ENCODE assay signal across 11 cellular contexts in the genomic region with DNA sequence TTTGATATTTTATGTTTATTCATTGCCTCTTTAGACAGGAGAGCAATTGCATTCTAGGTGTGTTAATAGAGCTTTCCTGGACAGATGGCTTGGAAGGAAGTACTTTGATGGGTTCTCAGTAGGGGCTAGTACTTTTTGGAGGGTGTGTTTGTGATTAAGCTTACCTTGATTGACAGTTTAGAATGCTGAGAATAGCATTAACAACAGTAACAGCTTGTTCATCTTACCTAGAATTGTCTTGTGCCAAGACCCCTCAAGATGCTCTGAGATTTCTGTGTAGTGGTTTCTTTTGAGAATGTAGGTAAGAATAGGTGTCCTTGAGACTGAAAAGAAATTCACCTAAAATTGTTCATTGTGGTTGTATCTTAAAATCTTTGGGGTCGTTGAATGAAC. TPM values are rescaled to one million over a fixed set of nuclear protein-coding genes. Genes with fewer than 3 reads are reported as not detected.
DNase-seq lines count a peak whose midpoint lies in the region; ATAC-seq, FAIRE-seq and TF ChIP-seq lines count a peak whose summit lies in the region.
"Had no signal": no experiment of that assay in that cellular context is flagged by ENCODE, and none has a peak within 500 bp of the region (broad histone marks: within the 10 kb centered on the region; RNA-seq: fewer than 3 reads in every experiment).

No MANE protein-coding gene starts in this region.

- peak overlapping the region; percentile 19 for H3K4me3 ChIP-seq in GM12878

- POLR2A ChIA-PET in GM12878 (lab: Charles Lee): interaction anchor here (0.6 to 2.4 kb wide), 14 partner anchors 9 to 276 kb away, joined by 3 to 14 read pairs (median 4); no protein-coding TSS in a partner anchor

- no peaks in the 10 kb centered on the region for H3K9me3 ChIP-seq in GM12878 (replicated peaks; ENCODE audit: control insufficient read depth, insufficient read depth, low read length)

- no peak overlapping the region for H3K9ac ChIP-seq in GM12878 (ENCODE audit: control insufficient read depth, insufficient read depth, low read length)

- TF ChIP-seq EP300 in GM12878 (IDR thresholded peaks at IDR 0.05; ENCODE audit: borderline replicate concordance in 1 of 2, control insufficient read depth in 1 of 2, low read depth in 2 of 2, low read length in 2 of 2): no peak

- H3K4me3 Mint-ChIP-seq in nephron progenitor cell: peak overlapping the region; percentile 34
- H3K4me3 Mint-ChIP-seq: nephron had no signal

- CTCF ChIA-PET in GM12878 (lab: Yijun Ruan, JAX): interaction anchor here (0.7 to 3.1 kb wide), 24 partner anchors 8 to 318 kb away, joined by 3 to 20 read pairs (median 6); no protein-coding TSS in a partner anchor

- no peak for TF ChIP-seq POLR2A in GM12878 (IDR thresholded peaks at IDR 0.05; ENCODE audit: low read depth, low read length)

- H3K4me1 Mint-ChIP-seq in nephron progenitor cell: peaks cover 81% of the 10 kb centered on the region

- H3K27ac ChIP-seq in GM12878 (ENCODE audit: control insufficient read depth, insufficient read depth): no peak overlapping the region; the same call in 1 of the 2 replicates

- BruUV-seq in GM12878 (replicated peaks; lab: Mats Ljungman, UMichigan): no TSS peak

- peaks cover 8% of the 10 kb centered on the region for H3K36me3 Mint-ChIP-seq in nephron progenitor cell (ENCODE audit: low read depth)

- DNase-seq in DMS 273 (lab: John Stamatoyannopoulos, UW; ENCODE audit: unreplicated experiment) (peak; percentile 43), NCI-H524 (lab: John Stamatoyannopoulos, UW) (peak; percentile 62 to 90), GM12878 (ENCODE audit: low read depth, low spot score) (no peak), nephron progenitor cell (no peak), nucleus accumbens (lab: John Stamatoyannopoulos, UW) (no peak)
- no peak for DNase-seq in stimulated activated CD4-positive, alpha-beta T cell treated with anti-CD3 and anti-CD28 coated beads, Interleukin-15, amount 100 ng/mL, for 24 hours
- DNase-seq: NCI-H1092 treated with DMSO at 0.1 percent for 48 hours had no signal

- ATAC-seq in GM12878 (peak; percentile 29), GM18870 (IDR thresholded peaks at IDR 0.05; ENCODE audit: unreplicated experiment) (no peak), GM21529 (IDR thresholded peaks at IDR 0.05; ENCODE audit: unreplicated experiment) (no peak)
- ATAC-seq: Right ventricle myocardium inferior had no signal

- H3K36me3 ChIP-seq in GM12878 (ENCODE audit: control insufficient read depth in 2 of 2, insufficient read depth in 2 of 2, low read length in 1 of 2): no peaks in the 10 kb centered on the region

- H3K4me2 ChIP-seq in GM12878 (ENCODE audit: control insufficient read depth, insufficient read depth): peak overlapping the region; percentile 65

- H3K27me3 Mint-ChIP-seq in nephron progenitor cell (ENCODE audit: low read depth, poor library complexity): no peaks in the 10 kb centered on the region

- WGBS in GM12878 (ENCODE audit: insufficient coverage, insufficient replicate concordance, low lambda C conversion rate, missing lambda C conversion rate): 37% methylated on average over 1 of the region's 1 CpG

- RAD21 ChIA-PET in GM12878 (lab: Charles Lee; ENCODE audit: unreplicated experiment): interaction anchor here (0.7 to 5.3 kb wide), 34 partner anchors 7 to 100 kb away, joined by 3 to 28 read pairs (median 7); partner anchors contain the start of gene FBXL22

- H3K9me3 Mint-ChIP-seq in nephron progenitor cell: no peaks in the 10 kb centered on the region
- H3K9me3 Mint-ChIP-seq: nephron had no signal

- no peaks in the 10 kb centered on the region for H3K27me3 ChIP-seq in GM12878 (replicated peaks in 1 of 2; ENCODE audit: control insufficient read depth in 2 of 2, insufficient read depth in 2 of 2, low read length in 1 of 2)

- TF ChIP-seq CTCF in GM12878 (IDR thresholded peaks at IDR 0.05 in 2 of 3, conservative IDR thresholded peaks at IDR 0.05 in 1 of 3; ENCODE audit: control insufficient read depth in 2 of 3, extremely low read depth in 1 of 3, insufficient read depth in 1 of 3, low read depth in 3 of 3, low read length in 3 of 3): no peak
- TF ChIP-seq CTCF in nephron progenitor cell (IDR thresholded peaks at IDR 0.05): no peak

- H3K79me2 ChIP-seq in GM12878 (ENCODE audit: control insufficient read depth, insufficient read depth, low read length): peaks cover 99% of the 10 kb centered on the region

- no peaks in the 10 kb centered on the region for H4K20me1 ChIP-seq in GM12878 (ENCODE audit: control insufficient read depth, insufficient read depth)

- peak overlapping the region; percentile 57 for H3K27ac Mint-ChIP-seq in nephron progenitor cell

- intact Hi-C loops in GM12878 (cut with micrococcal nuclease; ENCODE audit: unreplicated experiment): loop anchor here (10.0 kb wide), 1 partner anchor 84 kb away; the partner anchor contains the start of gene FBXL22

- FAIRE-seq in GM12878 (lab: Jason Lieb, UNC): no peak

- peaks cover 31% of the 10 kb centered on the region for H3K4me1 ChIP-seq in GM12878 (ENCODE audit: control insufficient read depth, insufficient read depth, low read length)

- SMC1A ChIA-PET in GM12878 (lab: Charles Lee; ENCODE audit: uncharacterized antibody, unreplicated experiment): interaction anchor here (0.9 to 6.5 kb wide), 28 partner anchors 9 to 583 kb away, joined by 3 to 130 read pairs (median 7); partner anchors contain the start of gene CIAO2A

- no peak for TF ChIP-seq RAD21 in GM12878 (IDR thresholded peaks at IDR 0.05; ENCODE audit: insufficient read depth, low read depth, low read length)

- no peak overlapping the region for H2AFZ ChIP-seq in GM12878 (ENCODE audit: control insufficient read depth, low read depth, low read length)

- in situ Hi-C loops in GM12878 (cut with MboI): no loop called here

TF ChIP-seq in GM12878, 131 proteins besides CTCF, POLR2A, EP300 and RAD21:
- TF ChIP-seq, protein P1, sequence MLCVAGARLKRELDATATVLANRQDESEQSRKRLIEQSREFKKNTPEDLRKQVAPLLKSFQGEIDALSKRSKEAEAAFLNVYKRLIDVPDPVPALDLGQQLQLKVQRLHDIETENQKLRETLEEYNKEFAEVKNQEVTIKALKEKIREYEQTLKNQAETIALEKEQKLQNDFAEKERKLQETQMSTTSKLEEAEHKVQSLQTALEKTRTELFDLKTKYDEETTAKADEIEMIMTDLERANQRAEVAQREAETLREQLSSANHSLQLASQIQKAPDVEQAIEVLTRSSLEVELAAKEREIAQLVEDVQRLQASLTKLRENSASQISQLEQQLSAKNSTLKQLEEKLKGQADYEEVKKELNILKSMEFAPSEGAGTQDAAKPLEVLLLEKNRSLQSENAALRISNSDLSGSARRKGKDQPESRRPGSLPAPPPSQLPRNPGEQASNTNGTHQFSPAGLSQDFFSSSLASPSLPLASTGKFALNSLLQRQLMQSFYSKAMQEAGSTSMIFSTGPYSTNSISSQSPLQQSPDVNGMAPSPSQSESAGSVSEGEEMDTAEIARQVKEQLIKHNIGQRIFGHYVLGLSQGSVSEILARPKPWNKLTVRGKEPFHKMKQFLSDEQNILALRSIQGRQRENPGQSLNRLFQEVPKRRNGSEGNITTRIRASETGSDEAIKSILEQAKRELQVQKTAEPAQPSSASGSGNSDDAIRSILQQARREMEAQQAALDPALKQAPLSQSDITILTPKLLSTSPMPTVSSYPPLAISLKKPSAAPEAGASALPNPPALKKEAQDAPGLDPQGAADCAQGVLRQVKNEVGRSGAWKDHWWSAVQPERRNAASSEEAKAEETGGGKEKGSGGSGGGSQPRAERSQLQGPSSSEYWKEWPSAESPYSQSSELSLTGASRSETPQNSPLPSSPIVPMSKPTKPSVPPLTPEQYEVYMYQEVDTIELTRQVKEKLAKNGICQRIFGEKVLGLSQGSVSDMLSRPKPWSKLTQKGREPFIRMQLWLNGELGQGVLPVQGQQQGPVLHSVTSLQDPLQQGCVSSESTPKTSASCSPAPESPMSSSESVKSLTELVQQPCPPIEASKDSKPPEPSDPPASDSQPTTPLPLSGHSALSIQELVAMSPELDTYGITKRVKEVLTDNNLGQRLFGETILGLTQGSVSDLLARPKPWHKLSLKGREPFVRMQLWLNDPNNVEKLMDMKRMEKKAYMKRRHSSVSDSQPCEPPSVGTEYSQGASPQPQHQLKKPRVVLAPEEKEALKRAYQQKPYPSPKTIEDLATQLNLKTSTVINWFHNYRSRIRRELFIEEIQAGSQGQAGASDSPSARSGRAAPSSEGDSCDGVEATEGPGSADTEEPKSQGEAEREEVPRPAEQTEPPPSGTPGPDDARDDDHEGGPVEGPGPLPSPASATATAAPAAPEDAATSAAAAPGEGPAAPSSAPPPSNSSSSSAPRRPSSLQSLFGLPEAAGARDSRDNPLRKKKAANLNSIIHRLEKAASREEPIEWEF (IDR thresholded peaks at IDR 0.05; ENCODE audit: insufficient replicate concordance, low read depth, low read length): no peak
- TF ChIP-seq PKNOX1 (IDR thresholded peaks at IDR 0.05): peak; percentile 82

RNA-seq across cellular contexts. Expression of gene USP3, which starts 6.2 kb away (rescaled TPM):
- 459 and 461 TPM in 2 replicates for total RNA-seq in GM12878 (2013; cell fraction: nucleolus; rRNA removed)
- total RNA-seq in GM12878 (2014; rRNA removed) (47.1 and 49.8 TPM in 2 replicates), GM12878 (2014; rRNA removed; fragmentation: Illumina TruSeq; extraction: Trizol) (58.8 and 61.3 TPM in 2 replicates), GM12878 (2021) (64.5 and 65.1 TPM in 2 replicates)
- polyA plus RNA-seq in GM12878 (2011; ENCODE audit: low read depth): 32.8 TPM
- polyA plus RNA-seq in GM12878 (2011; rRNA removed) (50.3 and 54.0 TPM in 2 replicates), GM12878 (2014; fragmentation: Illumina TruSeq; extraction: Trizol) (52.6 and 58.7 TPM in 2 replicates), GM12878 (2014; fragmentation: Nextera tagmentation; extraction: Ambion mirVana) (10 to 100 TPM; 23.8 to 45.7 TPM), GM12878 (2014; rRNA removed) (30.1 and 31.9 TPM in 2 replicates), GM12878 (2016; fragmentation: Nextera tagmentation; extraction: Ambion mirVana) (10 to 100 TPM; 48.0 to 54.0 TPM)
- polyA plus RNA-seq in GM12878 (2011; cell fraction: cytosol; rRNA removed): 27.3 and 47.7 TPM in 2 replicates
- polyA plus RNA-seq in GM12878 (2011; cell fraction: nucleus; rRNA removed): 143 and 189 TPM in 2 replicates
- 38.6 and 46.2 TPM in 2 replicates for polyA plus RNA-seq in GM12878 (2012)
- polyA minus RNA-seq in GM12878 (2011; rRNA and poly(A)+ RNA removed): 82.4 and 103 TPM in 2 replicates
- 22.2 and 35.9 TPM in 2 replicates for polyA minus RNA-seq in GM12878 (2011; cell fraction: cytosol; rRNA and poly(A)+ RNA removed)
- 103 and 169 TPM in 2 replicates for polyA minus RNA-seq in GM12878 (2011; cell fraction: nucleus; rRNA and poly(A)+ RNA removed)

Comparison
In these comparisons a context has a peak if more than half of its experiments do, and no peak if none do; other contexts are left out.
1. DNase-seq: peak in DMS 273 (single experiment) and NCI-H524 (2 of 2); none in GM12878 (single experiment), nephron progenitor cell (single experiment), stimulated activated CD4-positive, alpha-beta T cell treated with anti-CD3 and anti-CD28 coated beads, Interleukin-15, amount 100 ng/mL, for 24 hours (single experiment) and nucleus accumbens (0 of 56).